ENCODE assay signal across 26 cellular contexts in the genomic region with DNA sequence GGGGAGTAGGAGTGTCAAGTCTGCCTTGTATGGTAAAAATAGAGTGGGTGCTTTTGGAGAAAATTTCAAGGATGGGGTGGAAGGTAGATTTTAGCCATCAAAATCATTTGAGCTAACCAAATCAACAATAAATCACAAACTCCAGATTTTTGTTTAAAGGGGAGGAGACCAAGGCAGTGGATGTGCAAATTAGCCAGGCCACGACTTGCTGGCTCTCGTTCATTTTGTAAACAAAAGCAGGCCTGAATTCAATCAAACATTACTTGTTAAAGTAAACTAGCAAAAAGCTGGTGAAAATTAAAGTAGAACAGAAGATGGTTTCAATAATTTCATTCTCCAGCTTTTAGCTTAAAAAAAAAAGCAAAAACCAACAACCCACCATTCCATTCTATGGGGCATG.
"Had no signal": no experiment of that assay in that cellular context is flagged by ENCODE, and none has a peak within 500 bp of the region (broad histone marks: within the 10 kb centered on the region; RNA-seq: fewer than 3 reads in every experiment).

No MANE protein-coding gene starts in this region.

- H3K36me3 Mint-ChIP-seq: mesothelial cell of epicardium had no signal

- ATAC-seq: esophagus mucosa, gastrocnemius medialis, heart right ventricle, left cardiac atrium, left lung, left ventricle myocardium superior, lower lobe of right lung, mucosa of descending colon had no signal

- DNase-seq: cerebellar nuclear complex; colonic mucosa; dermis blood vessel endothelial cell; dorsolateral prefrontal cortex; effector CD4-positive, alpha-beta T cell; effector memory CD4-positive, alpha-beta T cell; erythroblast; esophagus squamous epithelium; foreskin fibroblast; foreskin melanocyte; gastrocnemius medialis; glutamatergic neuron; head of caudate nucleus; heart right ventricle; hippocampal formation; left cardiac atrium; left lung; left ventricle myocardium superior; lower lobe of right lung; mesenchymal stem cell; mucosa of descending colon had no signal

- H3K36me3 ChIP-seq: colonic mucosa, esophagus squamous epithelium, gastrocnemius medialis, heart right ventricle, left lung, lower lobe of right lung had no signal

- H3K4me3 ChIP-seq: colonic mucosa, dorsolateral prefrontal cortex, esophagus squamous epithelium, gastrocnemius medialis, heart right ventricle, left lung, lower lobe of right lung, mucosa of descending colon had no signal

- H3K4me1 ChIP-seq: colonic mucosa, gastrocnemius medialis, heart right ventricle, left lung, lower lobe of right lung had no signal

- H3K4me3 Mint-ChIP-seq: mesothelial cell of epicardium had no signal

- FAIRE-seq: islet of Langerhans, keratinocyte had no signal

- H3K27ac Mint-ChIP-seq: mesothelial cell of epicardium had no signal

- H3K27me3 ChIP-seq: colonic mucosa, dorsolateral prefrontal cortex, esophagus squamous epithelium, gastrocnemius medialis, heart right ventricle, left lung had no signal

- H3K27ac ChIP-seq: colonic mucosa, dorsolateral prefrontal cortex, epithelial cell of prostate, esophagus squamous epithelium, gastrocnemius medialis, heart right ventricle, left lung, lower lobe of right lung had no signal

- H3K9me3 ChIP-seq: colonic mucosa, esophagus squamous epithelium, gastrocnemius medialis, heart right ventricle, left lung, lower lobe of right lung, mucosa of descending colon had no signal
